Comparison of ENCODE assay signal across 8 cellular contexts in the genomic region with DNA sequence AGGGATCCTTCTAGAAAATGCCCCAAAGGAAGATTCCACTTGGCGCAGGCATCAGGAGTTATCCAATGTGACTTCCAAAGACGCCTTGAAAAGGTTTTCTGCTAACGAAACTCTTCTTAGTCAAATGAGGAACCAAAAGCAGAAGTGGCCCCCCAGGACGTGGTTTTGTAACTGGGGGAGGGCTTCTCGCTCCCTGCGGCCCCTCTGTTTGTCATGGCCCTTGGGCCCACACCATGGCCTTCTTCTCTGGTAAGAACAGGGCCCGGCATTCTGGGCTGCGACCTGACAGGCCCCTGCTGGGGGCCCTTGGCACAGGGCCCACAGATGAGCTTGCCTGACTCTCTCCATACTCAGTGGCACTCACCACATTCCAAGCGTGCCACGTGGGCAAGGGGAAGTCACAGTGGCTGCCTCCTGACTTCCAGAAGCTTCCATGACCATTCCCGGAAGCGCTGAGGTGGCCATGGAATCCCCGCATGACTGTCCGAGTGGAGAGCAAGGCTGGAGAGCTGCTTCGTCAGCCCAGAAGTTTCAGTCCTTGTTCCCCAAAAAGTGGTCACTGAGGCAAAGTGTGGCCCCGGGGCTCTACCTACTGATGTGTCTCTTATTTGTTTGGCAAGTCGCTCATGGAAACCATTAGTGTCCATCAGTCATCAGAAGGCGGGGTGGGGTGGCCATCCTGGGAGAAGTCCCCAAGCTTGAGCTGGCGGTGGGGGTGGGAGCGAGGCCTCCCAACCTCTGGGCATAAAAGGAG. TPM values are rescaled to one million over a fixed set of nuclear protein-coding genes. Genes with fewer than 3 reads are reported as not detected.
DNase-seq lines count a peak whose midpoint lies in the region; ATAC-seq and TF ChIP-seq lines count a peak whose summit lies in the region.

No MANE protein-coding gene starts in this region.

- no peaks in the 10 kb centered on the region for H3K27me3 ChIP-seq in SU-DHL-6 (ENCODE audit: low read length)
- no peaks in the 10 kb centered on the region for H3K27me3 ChIP-seq in skeletal muscle tissue (ENCODE audit: control insufficient read depth in 3 of 3, insufficient read depth in 3 of 3, low read length in 3 of 3)

- H3K4me3 Mint-ChIP-seq in activated T-cell treated with anti-CD3 and anti-CD28 coated beads, Interleukin-2, amount 50 U/mL, for 72 hours = peak overlapping the region; percentile 81 to 83

- H3K27ac ChIP-seq in SU-DHL-6 (ENCODE audit: low read depth, low read length) = peak overlapping the region; percentile 86
- H3K27ac ChIP-seq in skeletal muscle tissue (ENCODE audit: low read depth, low read length) = peak overlapping the region; percentile 87

- peaks cover 0 to 2% of the 10 kb centered on the region in 2 donors for H3K36me3 Mint-ChIP-seq in activated T-cell treated with anti-CD3 and anti-CD28 coated beads, Interleukin-2, amount 50 U/mL, for 72 hours (ENCODE audit: insufficient read depth in 2 of 2)

- peaks cover 12% of the 10 kb centered on the region for H3F3A ChIP-seq in SU-DHL-6 (ENCODE audit: insufficient read depth)

- 0 out of 2 replicates have a peak, but pooled peaks cover 3% of the 10 kb centered on the region for H4K20me1 ChIP-seq in SU-DHL-6 (ENCODE audit: low read depth, low read length)

- H3K9me2 ChIP-seq in SU-DHL-6 (replicated peaks; ENCODE audit: insufficient read depth, low read length) = no peaks in the 10 kb centered on the region

- no peaks in the 10 kb centered on the region for H3K27me3 Mint-ChIP-seq in activated T-cell treated with anti-CD3 and anti-CD28 coated beads, Interleukin-2, amount 50 U/mL, for 72 hours (ENCODE audit: low read depth)

- peaks cover 34 to 47% (median 45%) of the 10 kb centered on the region in 3 donors for H3K4me1 ChIP-seq in skeletal muscle tissue (ENCODE audit: control insufficient read depth in 3 of 3, insufficient read depth in 3 of 3, low read length in 3 of 3)

- H3K9ac ChIP-seq in SU-DHL-6 (ENCODE audit: low read length) (peak overlapping the region; percentile 91), skeletal muscle tissue (ENCODE audit: low read depth in 1 of 3, low read length in 3 of 3) (peak overlapping the region in 1 of 3 donors; percentile 95)

- no peak for ATAC-seq in activated T-cell treated with anti-CD3 and anti-CD28 coated beads, Interleukin-2, amount 50 U/mL, for 72 hours (replicated peaks in 1 of 2)
- ATAC-seq in HG03045 (IDR thresholded peaks at IDR 0.05; ENCODE audit: unreplicated experiment) = peak; percentile 38
- ATAC-seq in left cardiac atrium = peak in 1 of 2 donors; percentile 10

- intact Hi-C loops in left cardiac atrium (cut with DNase I) = no loop called here

- H3K36me3 ChIP-seq in SU-DHL-6 (ENCODE audit: low read length) = no peaks in the 10 kb centered on the region
- H3K36me3 ChIP-seq in skeletal muscle tissue (ENCODE audit: control insufficient read depth in 3 of 3, insufficient read depth in 3 of 3, low read length in 3 of 3) = peaks cover 5 to 7% (median 5%) of the 10 kb centered on the region in 3 donors

- H3K9me3 ChIP-seq in SU-DHL-6 (ENCODE audit: insufficient read depth, low read length) (no peaks in the 10 kb centered on the region), skeletal muscle tissue (ENCODE audit: control insufficient read depth in 3 of 3, low read length in 3 of 3) (no peaks in the 10 kb centered on the region)

- H3K4me3 ChIP-seq in SU-DHL-6 (ENCODE audit: insufficient read depth, low read length, poor library complexity, severe bottlenecking) = peak overlapping the region; percentile 74
- H3K4me3 ChIP-seq in skeletal muscle tissue (ENCODE audit: low read length in 3 of 3) = no peak overlapping the region

- H2AFZ ChIP-seq in SU-DHL-6 (ENCODE audit: low read depth, low read length, severe bottlenecking) = no peak overlapping the region

- no peak overlapping the region for H3K27ac Mint-ChIP-seq in activated T-cell treated with anti-CD3 and anti-CD28 coated beads, Interleukin-2, amount 50 U/mL, for 72 hours

- peak overlapping the region; percentile 86 for H3K4me2 ChIP-seq in SU-DHL-6 (ENCODE audit: low read depth, low read length, poor library complexity, severe bottlenecking)

- DNase-seq in activated T-cell treated with anti-CD3 and anti-CD28 coated beads, Interleukin-2, amount 50 U/mL, for 72 hours = no peak
- DNase-seq in activated T-cell treated with anti-CD3 and anti-CD28 coated beads for 4 hours = no peak
- peak; percentile 57 for DNase-seq in left cardiac atrium
- no peak for DNase-seq in NCI-H2081 (lab: John Stamatoyannopoulos, UW)
- no peak for DNase-seq in stimulated activated CD4-positive, alpha-beta T cell treated with anti-CD3 and anti-CD28 coated beads, Interleukin-2, amount 100 ng/mL, for 24 hours

- H3K9me3 Mint-ChIP-seq in activated T-cell treated with anti-CD3 and anti-CD28 coated beads, Interleukin-2, amount 50 U/mL, for 72 hours = no peaks in the 10 kb centered on the region

- no peak for TF ChIP-seq CTCF in SU-DHL-6 (IDR thresholded peaks at IDR 0.05; ENCODE audit: insufficient read depth, low read length, poor library complexity, severe bottlenecking)

- H3K4me1 Mint-ChIP-seq in activated T-cell treated with anti-CD3 and anti-CD28 coated beads, Interleukin-2, amount 50 U/mL, for 72 hours (ENCODE audit: low read depth) = peaks cover 39% of the 10 kb centered on the region

- peaks cover 31% of the 10 kb centered on the region for H3K79me2 ChIP-seq in SU-DHL-6 (ENCODE audit: insufficient read depth, low read length)

RNA-seq across cellular contexts. Expression of a gene that starts 0.9 kb away (rescaled TPM):
- total RNA-seq in activated T-cell treated with anti-CD3 and anti-CD28 coated beads, Interleukin-2, amount 50 U/mL, for 72 hours = 10 to 100 TPM; 44.5 to 51.6 TPM
- total RNA-seq in left cardiac atrium (100 to 1,000 TPM; 166 to 174 TPM), skeletal muscle tissue (59.5 TPM)

RNA-seq across cellular contexts. Expression of a gene that starts 11.3 kb away (rescaled TPM):
- not detected for total RNA-seq in activated T-cell treated with anti-CD3 and anti-CD28 coated beads, Interleukin-2, amount 50 U/mL, for 72 hours
- total RNA-seq in left cardiac atrium (under 1 TPM; 0.15 to 0.37 TPM), skeletal muscle tissue (1.0 TPM)

RNA-seq across cellular contexts. Expression of a gene that starts 24.2 kb away (rescaled TPM):
- total RNA-seq in activated T-cell treated with anti-CD3 and anti-CD28 coated beads, Interleukin-2, amount 50 U/mL, for 72 hours = 10 to 100 TPM; 55.7 to 56.4 TPM
- total RNA-seq in left cardiac atrium (100 to 1,000 TPM; 122 to 125 TPM), skeletal muscle tissue (28.2 TPM)

RNA-seq across cellular contexts. Expression of a gene that starts 26.9 kb away (rescaled TPM):
- total RNA-seq in activated T-cell treated with anti-CD3 and anti-CD28 coated beads, Interleukin-2, amount 50 U/mL, for 72 hours = 10 to 100 TPM; 66.2 to 67.5 TPM
- total RNA-seq in left cardiac atrium = 10 to 100 TPM; 28.7 to 34.1 TPM
- total RNA-seq in skeletal muscle tissue = 41.2 TPM

RNA-seq across cellular contexts. Expression of a gene that starts 34.7 kb away (rescaled TPM):
- 100 to 1,000 TPM; 168 to 181 TPM for total RNA-seq in activated T-cell treated with anti-CD3 and anti-CD28 coated beads, Interleukin-2, amount 50 U/mL, for 72 hours
- total RNA-seq in left cardiac atrium = 10 to 100 TPM; 39.9 to 58.4 TPM
- total RNA-seq in skeletal muscle tissue = 38.6 TPM
